ENCODE assay signal across 12 cellular contexts in the genomic region with DNA sequence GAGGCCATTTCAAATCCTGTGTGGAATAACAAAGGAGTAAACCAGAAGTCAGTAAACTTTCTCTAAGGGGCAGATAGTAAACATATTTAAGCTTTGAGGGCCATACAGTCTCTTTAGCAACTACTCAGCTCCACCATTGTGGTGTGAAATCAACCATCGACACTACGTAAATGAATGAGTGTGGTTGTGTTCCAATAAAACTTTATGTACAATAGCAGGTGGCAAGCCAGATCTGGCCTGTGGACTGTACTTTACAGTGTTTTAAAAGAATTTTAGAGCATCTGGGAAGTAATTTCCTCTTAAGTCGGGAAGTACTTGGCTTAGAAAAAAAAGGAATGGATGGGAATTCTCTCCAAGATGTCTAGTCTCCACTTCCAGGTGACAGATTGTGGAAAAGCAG.
"Had no signal": no experiment of that assay in that cellular context is flagged by ENCODE, and none has a peak within 500 bp of the region (broad histone marks: within the 10 kb centered on the region; RNA-seq: fewer than 3 reads in every experiment).

No MANE protein-coding gene starts in this region.

- H3K4me3 Mint-ChIP-seq: naive thymus-derived CD8-positive, alpha-beta T cell; type B pancreatic cell had no signal

- ATAC-seq: naive thymus-derived CD8-positive, alpha-beta T cell had no signal

- H3K4me3 ChIP-seq: colonic mucosa, heart right ventricle, sigmoid colon had no signal

- H3K27me3 ChIP-seq: colonic mucosa, heart right ventricle, neutrophil, sigmoid colon had no signal

- H3K36me3 ChIP-seq: colonic mucosa, neutrophil, sigmoid colon had no signal

- H3K4me1 Mint-ChIP-seq: naive thymus-derived CD8-positive, alpha-beta T cell had no signal

- H3K27ac Mint-ChIP-seq: naive thymus-derived CD8-positive, alpha-beta T cell; type B pancreatic cell had no signal

- H3K36me3 Mint-ChIP-seq: naive thymus-derived CD8-positive, alpha-beta T cell; type B pancreatic cell had no signal

- H3K4me1 ChIP-seq: colonic mucosa had no signal

- DNase-seq: colonic mucosa; dermis blood vessel endothelial cell; effector CD4-positive, alpha-beta T cell; heart right ventricle; kidney glomerular epithelial cell; naive thymus-derived CD8-positive, alpha-beta T cell; sigmoid colon; small intestine; stimulated activated CD4-positive, alpha-beta T cell treated with anti-CD3 and anti-CD28 coated beads, Interleukin-12 subunit alpha, Interleukin-12 subunit beta, amount 100 ng/mL, for 4 hours; stimulated activated naive CD4-positive, alpha-beta T cell treated with Interleukin-2 at 50 U/mL for 16 hours had no signal

- H3K9me3 ChIP-seq: colonic mucosa, heart right ventricle, neutrophil, sigmoid colon had no signal

- H3K27ac ChIP-seq: colonic mucosa, heart right ventricle, neutrophil, sigmoid colon had no signal
